Comparison of ENCODE assay signal across 27 cellular contexts in the genomic region with DNA sequence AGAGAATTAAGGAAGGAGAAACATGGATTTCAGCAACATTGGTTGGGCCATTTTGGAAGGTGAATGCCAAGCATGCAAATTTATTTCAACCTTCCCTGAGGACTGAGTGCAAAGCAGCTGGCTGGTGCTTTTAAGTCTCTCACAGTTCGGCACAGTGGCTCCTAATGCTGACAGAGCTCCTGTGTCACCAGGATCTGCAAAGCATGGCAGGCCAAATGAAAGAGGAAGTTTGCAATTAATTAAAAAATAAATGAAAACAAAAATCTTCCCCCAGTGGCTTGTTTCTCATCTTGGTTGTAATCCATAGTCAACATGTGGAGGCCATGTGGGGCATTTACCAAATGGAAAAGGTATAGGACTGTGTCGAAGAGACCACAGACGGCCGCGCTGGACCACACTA.
"Had no signal": no experiment of that assay in that cellular context is flagged by ENCODE, and none has a peak within 500 bp of the region (broad histone marks: within the 10 kb centered on the region; RNA-seq: fewer than 3 reads in every experiment).

No MANE protein-coding gene starts in this region.

- H3K9me3 Mint-ChIP-seq: activated B cell treated with CpG ODN at 0.5 μM for 24 hours; activated naive CD4-positive, alpha-beta T cell treated with anti-CD3 and anti-CD28 coated beads, Interleukin-2, amount 50 U/mL, for 24 hours; activated naive CD8-positive, alpha-beta T cell treated with anti-CD3 and anti-CD28 coated beads, Interleukin-2, amount 50 U/mL, for 24 hours; activated T-helper 2 cell treated with anti-CD3 and anti-CD28 coated beads, Interferon-gamma antibody, Interleukin-2, Interleukin-4, amounts not matched to agents 10 μg/mL and 5 μg/mL and 100 μg/mL, durations not matched to agents 14 hours and 24 hours and 36 hours; central memory CD8-positive, alpha-beta T cell; mesothelial cell of epicardium; naive thymus-derived CD4-positive, alpha-beta T cell had no signal

- ATAC-seq: activated CD8-positive, alpha-beta memory T cell treated with anti-CD3 and anti-CD28 coated beads, Interleukin-2, amount 10 ng/mL, durations not matched to agents 7 days and 5 days; activated CD8-positive, alpha-beta T cell treated with anti-CD3 and anti-CD28 coated beads, Interleukin-2, amount 10 ng/mL, durations not matched to agents 7 days and 5 days; activated naive CD8-positive, alpha-beta T cell treated with anti-CD3 and anti-CD28 coated beads, Interleukin-2, amount 50 U/mL, for 24 hours; gastrocnemius medialis; left colon; naive thymus-derived CD4-positive, alpha-beta T cell; right cardiac atrium; T-helper 17 cell; upper lobe of right lung had no signal

- H3K27me3 ChIP-seq: breast epithelium, colonic mucosa, gastrocnemius medialis, suprapubic skin, tibial artery, upper lobe of right lung had no signal

- DNase-seq: activated B cell treated with CpG ODN at 0.5 μM for 24 hours; activated CD8-positive, alpha-beta memory T cell treated with anti-CD3 and anti-CD28 coated beads, Interleukin-2, amount 10 ng/mL, durations not matched to agents 7 days and 5 days; activated CD8-positive, alpha-beta T cell treated with anti-CD3 and anti-CD28 coated beads, Interleukin-2, amount 10 ng/mL, durations not matched to agents 7 days and 5 days; activated naive CD8-positive, alpha-beta T cell treated with anti-CD3 and anti-CD28 coated beads, Interleukin-2, amount 50 U/mL, for 24 hours; activated T-cell treated with anti-CD3 and anti-CD28 coated beads, Interleukin-2, amount 50 U/mL, for 48 hours; colonic mucosa; effector CD8-positive, alpha-beta T cell; gastrocnemius medialis; hippocampal formation; left colon; mammary epithelial cell; naive thymus-derived CD4-positive, alpha-beta T cell; posterior cingulate gyrus; right cardiac atrium; stimulated activated CD4-positive, alpha-beta T cell treated with anti-CD3 and anti-CD28 coated beads, Interleukin-15, amount 100 ng/mL, for 24 hours; stimulated activated CD4-positive, alpha-beta T cell treated with anti-CD3 and anti-CD28 coated beads, Interleukin-2, amount 100 ng/mL, for 24 hours; stimulated activated naive CD4-positive, alpha-beta T cell; T-helper 17 cell; T1000; tibial artery; upper lobe of right lung had no signal

- H3K4me3 Mint-ChIP-seq: activated B cell treated with CpG ODN at 0.5 μM for 24 hours; activated CD8-positive, alpha-beta memory T cell treated with anti-CD3 and anti-CD28 coated beads, Interleukin-2, amount 10 ng/mL, durations not matched to agents 7 days and 5 days; activated CD8-positive, alpha-beta T cell treated with anti-CD3 and anti-CD28 coated beads, Interleukin-2, amount 10 ng/mL, durations not matched to agents 7 days and 5 days; activated naive CD4-positive, alpha-beta T cell treated with anti-CD3 and anti-CD28 coated beads, Interleukin-2, amount 50 U/mL, for 24 hours; activated naive CD8-positive, alpha-beta T cell treated with anti-CD3 and anti-CD28 coated beads, Interleukin-2, amount 50 U/mL, for 24 hours; central memory CD8-positive, alpha-beta T cell; mesothelial cell of epicardium; naive thymus-derived CD4-positive, alpha-beta T cell; T-helper 17 cell had no signal

- H3K9me3 ChIP-seq: breast epithelium, colonic mucosa, gastrocnemius medialis, suprapubic skin, tibial artery, upper lobe of right lung had no signal

- H3K4me3 ChIP-seq: breast epithelium, colonic mucosa, gastrocnemius medialis, suprapubic skin, tibial artery, upper lobe of right lung had no signal

- H3K27ac ChIP-seq: breast epithelium, colonic mucosa, gastrocnemius medialis, suprapubic skin, tibial artery, upper lobe of right lung had no signal

- H3K4me1 ChIP-seq: breast epithelium, colonic mucosa, gastrocnemius medialis, tibial artery, upper lobe of right lung had no signal

- H3K27me3 Mint-ChIP-seq: activated B cell treated with CpG ODN at 0.5 μM for 24 hours; activated naive CD4-positive, alpha-beta T cell treated with anti-CD3 and anti-CD28 coated beads, Interleukin-2, amount 50 U/mL, for 24 hours; central memory CD8-positive, alpha-beta T cell had no signal

- H3K36me3 ChIP-seq: breast epithelium, colonic mucosa, gastrocnemius medialis, suprapubic skin, tibial artery, upper lobe of right lung had no signal

- H3K4me1 Mint-ChIP-seq: activated CD8-positive, alpha-beta memory T cell treated with anti-CD3 and anti-CD28 coated beads, Interleukin-2, amount 10 ng/mL, durations not matched to agents 7 days and 5 days; activated naive CD4-positive, alpha-beta T cell treated with anti-CD3 and anti-CD28 coated beads, Interleukin-2, amount 50 U/mL, for 24 hours; activated naive CD8-positive, alpha-beta T cell treated with anti-CD3 and anti-CD28 coated beads, Interleukin-2, amount 50 U/mL, for 24 hours; central memory CD8-positive, alpha-beta T cell; naive thymus-derived CD4-positive, alpha-beta T cell; T-helper 17 cell had no signal

- H3K27ac Mint-ChIP-seq: activated B cell treated with CpG ODN at 0.5 μM for 24 hours; activated CD8-positive, alpha-beta memory T cell treated with anti-CD3 and anti-CD28 coated beads, Interleukin-2, amount 10 ng/mL, durations not matched to agents 7 days and 5 days; activated CD8-positive, alpha-beta T cell treated with anti-CD3 and anti-CD28 coated beads, Interleukin-2, amount 10 ng/mL, durations not matched to agents 7 days and 5 days; activated naive CD4-positive, alpha-beta T cell treated with anti-CD3 and anti-CD28 coated beads, Interleukin-2, amount 50 U/mL, for 24 hours; activated naive CD8-positive, alpha-beta T cell treated with anti-CD3 and anti-CD28 coated beads, Interleukin-2, amount 50 U/mL, for 24 hours; activated T-helper 2 cell treated with anti-CD3 and anti-CD28 coated beads, Interferon-gamma antibody, Interleukin-2, Interleukin-4, amounts not matched to agents 10 μg/mL and 5 μg/mL and 100 μg/mL, durations not matched to agents 14 hours and 24 hours and 36 hours; naive thymus-derived CD4-positive, alpha-beta T cell; T-helper 17 cell had no signal

- H3K36me3 Mint-ChIP-seq: activated CD8-positive, alpha-beta memory T cell treated with anti-CD3 and anti-CD28 coated beads, Interleukin-2, amount 10 ng/mL, durations not matched to agents 7 days and 5 days; activated naive CD4-positive, alpha-beta T cell treated with anti-CD3 and anti-CD28 coated beads, Interleukin-2, amount 50 U/mL, for 24 hours; mesothelial cell of epicardium; naive thymus-derived CD4-positive, alpha-beta T cell had no signal
